In genomic region chr19:15631817-15632216, GRCh38 we compare ENCODE assay signal across 9 cellular contexts. TPM values are rescaled to one million over a fixed set of nuclear protein-coding genes. Genes with fewer than 3 reads are reported as not detected.
DNase-seq lines count a peak whose midpoint lies in the region; ATAC-seq and TF ChIP-seq lines count a peak whose summit lies in the region.
"Had no signal": no experiment of that assay in that cellular context is flagged by ENCODE, and none has a peak within 500 bp of the region (broad histone marks: within the 10 kb centered on the region; RNA-seq: fewer than 3 reads in every experiment).

No MANE protein-coding gene starts in this region.

- H3K27ac Mint-ChIP-seq in activated CD4-positive, alpha-beta T cell treated with anti-CD3 and anti-CD28 coated beads, Interleukin-2, amount 10 ng/mL, durations not matched to agents 7 days and 5 days, result no peak overlapping the region

- H3K36me3 ChIP-seq in DOHH2 (ENCODE audit: control insufficient read depth, low read length), result no peaks in the 10 kb centered on the region

- peak; percentile 47 for TF ChIP-seq CTCF in DOHH2 (IDR thresholded peaks at IDR 0.05; ENCODE audit: low read depth, low read length, poor library complexity, severe bottlenecking)

- H3K9me3 ChIP-seq in DOHH2 (ENCODE audit: control insufficient read depth, insufficient read depth, low read length), result no peaks in the 10 kb centered on the region

- H3F3A ChIP-seq in DOHH2 (ENCODE audit: control insufficient read depth, insufficient read depth), result no peaks in the 10 kb centered on the region

- H3K27me3 ChIP-seq in DOHH2 (ENCODE audit: control insufficient read depth, low read length), result no peaks in the 10 kb centered on the region

- H3K9me3 Mint-ChIP-seq in activated CD4-positive, alpha-beta T cell treated with anti-CD3 and anti-CD28 coated beads, Interleukin-2, amount 10 ng/mL, durations not matched to agents 7 days and 5 days, result no peaks in the 10 kb centered on the region

- no peak overlapping the region for H3K27ac ChIP-seq in DOHH2 (ENCODE audit: low read depth, low read length)

- no peaks in the 10 kb centered on the region for H3K79me2 ChIP-seq in DOHH2 (ENCODE audit: control insufficient read depth, low read length)

- H3K4me1 Mint-ChIP-seq in activated CD4-positive, alpha-beta T cell treated with anti-CD3 and anti-CD28 coated beads, Interleukin-2, amount 10 ng/mL, durations not matched to agents 7 days and 5 days, result peaks cover 3% of the 10 kb centered on the region

- H3K4me1 ChIP-seq in DOHH2 (ENCODE audit: control insufficient read depth, low read length), result no peaks in the 10 kb centered on the region

- POLR2A ChIA-PET in activated CD4-positive, alpha-beta T cell treated with anti-CD3 and anti-CD28 coated beads, Interleukin-2, amount 10 ng/mL, durations not matched to agents 7 days and 5 days (lab: Charles Lee), result no interaction called here

- no peaks in the 10 kb centered on the region for H3K9me2 ChIP-seq in DOHH2 (replicated peaks; ENCODE audit: control insufficient read depth, low read length)

- no peak overlapping the region for H3K4me3 ChIP-seq in DOHH2 (ENCODE audit: low read length)

- ATAC-seq in left colon (peak; percentile 31), HG03135 (IDR thresholded peaks at IDR 0.05; ENCODE audit: unreplicated experiment) (no peak), GM21360 (IDR thresholded peaks at IDR 0.05; ENCODE audit: unreplicated experiment) (no peak)

- peak; percentile 21 for DNase-seq in HT-29 (ENCODE audit: low spot score)
- peak; percentile 54 for DNase-seq in activated CD4-positive, alpha-beta T cell treated with anti-CD3 and anti-CD28 coated beads, Interleukin-2, amount 10 ng/mL, durations not matched to agents 7 days and 5 days
- peak in 1 of 2 donors; percentile 25 for DNase-seq in left colon
- DNase-seq in NCI-H1436 (lab: John Stamatoyannopoulos, UW), result no peak
- DNase-seq in NCI-H1694 treated with DMSO at 0.1 percent for 48 hours (lab: John Stamatoyannopoulos, UW), result no peak

- intact Hi-C loops in left colon (cut with DNase I, micrococcal nuclease), result loop anchor here in 1 of 2 donors (5.0 kb wide), 1 partner anchor 550 kb away; no protein-coding TSS in a partner anchor

- no peaks in the 10 kb centered on the region for H3K36me3 Mint-ChIP-seq in activated CD4-positive, alpha-beta T cell treated with anti-CD3 and anti-CD28 coated beads, Interleukin-2, amount 10 ng/mL, durations not matched to agents 7 days and 5 days (ENCODE audit: low read depth)

- CTCF ChIA-PET in activated CD4-positive, alpha-beta T cell treated with anti-CD3 and anti-CD28 coated beads, Interleukin-2, amount 10 ng/mL, durations not matched to agents 7 days and 5 days (lab: Charles Lee), result no interaction called here

- H4K20me1 ChIP-seq in DOHH2 (ENCODE audit: control insufficient read depth, insufficient read depth, low read depth, low read length), result peaks cover 3% of the 10 kb centered on the region; the same call in 1 of the 2 replicates

- H3K4me2 ChIP-seq in DOHH2 (ENCODE audit: low read length), result no peak overlapping the region

- H3K27me3 Mint-ChIP-seq in activated CD4-positive, alpha-beta T cell treated with anti-CD3 and anti-CD28 coated beads, Interleukin-2, amount 10 ng/mL, durations not matched to agents 7 days and 5 days, result peaks cover 13% of the 10 kb centered on the region

- no peak overlapping the region for H3K4me3 Mint-ChIP-seq in activated CD4-positive, alpha-beta T cell treated with anti-CD3 and anti-CD28 coated beads, Interleukin-2, amount 10 ng/mL, durations not matched to agents 7 days and 5 days

RNA-seq across cellular contexts. Expression of gene CYP4F3, which starts 8.9 kb away (rescaled TPM):
- total RNA-seq in HT-29 (2014; rRNA removed; shearing (Covaris generic)), result 0.89 and 0.99 TPM in 2 replicates
- total RNA-seq in activated CD4-positive, alpha-beta T cell treated with anti-CD3 and anti-CD28 coated beads, Interleukin-2, amount 10 ng/mL, durations not matched to agents 7 days and 5 days, result under 1 TPM; 0.15 to 0.23 TPM
- 1 to 10 TPM; 7.1 to 8.0 TPM for total RNA-seq in left colon
- total RNA-seq: fibroblast of villous mesenchyme had no signal

RNA-seq across cellular contexts. Expression of gene CYP4F8, which starts 16.8 kb away (rescaled TPM):
- total RNA-seq in HT-29 (2014; rRNA removed; shearing (Covaris generic)), result not detected in 2 replicates
- not detected for total RNA-seq in activated CD4-positive, alpha-beta T cell treated with anti-CD3 and anti-CD28 coated beads, Interleukin-2, amount 10 ng/mL, durations not matched to agents 7 days and 5 days
- total RNA-seq in left colon, result under 1 TPM in 1 of 2 donors, not detected in 1; 0.09 TPM
- total RNA-seq: fibroblast of villous mesenchyme had no signal

RNA-seq across cellular contexts. Expression of gene CYP4F12, which starts 41.1 kb away (rescaled TPM):
- total RNA-seq in HT-29 (2014; rRNA removed; shearing (Covaris generic)), result 6.9 and 12.2 TPM in 2 replicates
- under 1 TPM in 1 of 2 experiments, not detected in 1; 0.10 TPM for total RNA-seq in activated CD4-positive, alpha-beta T cell treated with anti-CD3 and anti-CD28 coated beads, Interleukin-2, amount 10 ng/mL, durations not matched to agents 7 days and 5 days
- total RNA-seq in left colon, result 100 to 1,000 TPM in 1 of 2 donors, 10 to 100 TPM in 1; 93.3 to 113 TPM
- total RNA-seq: fibroblast of villous mesenchyme had no signal

Comparison
In these comparisons a context has a peak if more than half of its experiments do, and no peak if none do; other contexts are left out.
1. DNase-seq: peak in HT-29 (single experiment) and activated CD4-positive, alpha-beta T cell treated with anti-CD3 and anti-CD28 coated beads, Interleukin-2, amount 10 ng/mL, durations not matched to agents 7 days and 5 days (single experiment); none in NCI-H1436 (single experiment) and NCI-H1694 treated with DMSO at 0.1 percent for 48 hours (single experiment).